10 cellular contexts compared by ENCODE assay signal in the genomic region with DNA sequence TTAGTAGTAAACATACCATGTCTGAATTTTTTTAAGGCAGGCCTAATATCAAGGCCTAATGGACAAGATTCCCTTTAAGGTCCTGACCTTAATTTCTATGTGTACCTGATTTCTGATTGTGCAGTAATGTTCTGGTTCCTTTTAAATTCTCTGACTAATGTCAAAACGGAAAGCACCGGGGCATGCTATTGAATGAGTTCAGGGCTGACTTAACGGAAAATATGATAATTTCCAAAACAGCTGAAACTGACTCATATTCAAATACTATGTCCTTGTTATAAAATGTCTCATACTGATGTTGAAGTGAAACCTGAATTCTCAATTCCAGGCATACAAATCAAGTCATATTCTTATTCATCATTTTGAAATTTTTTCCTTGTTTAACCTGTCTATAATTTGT.
DNase-seq lines count a peak whose midpoint lies in the region; ATAC-seq and TF ChIP-seq lines count a peak whose summit lies in the region.
"Had no signal": no experiment of that assay in that cellular context is flagged by ENCODE, and none has a peak within 500 bp of the region (broad histone marks: within the 10 kb centered on the region; RNA-seq: fewer than 3 reads in every experiment).

No MANE protein-coding gene starts in this region.

- peak; percentile 64 for DNase-seq in fibroblast of pulmonary artery (ENCODE audit: low read depth)
- DNase-seq in DMS 273 treated with DMSO at 0.1 percent for 48 hours (lab: John Stamatoyannopoulos, UW), result no peak
- DNase-seq in NK-92 (lab: John Stamatoyannopoulos, UW; ENCODE audit: unreplicated experiment), result no peak
- DNase-seq in NCI-H2196 (lab: John Stamatoyannopoulos, UW; ENCODE audit: unreplicated experiment), result no peak
- DNase-seq: GOT3, NCI-H774, SK-N-SH had no signal

- no peak for TF ChIP-seq CTCF in fibroblast of pulmonary artery (IDR thresholded peaks at IDR 0.05; ENCODE audit: low read length, missing control alignments)

- no peak overlapping the region for H3K4me3 ChIP-seq in fibroblast of pulmonary artery (replicated peaks; ENCODE audit: low read depth, low read length)

- peak; percentile 83 for ATAC-seq in GM18861 (IDR thresholded peaks at IDR 0.05; ENCODE audit: unreplicated experiment)
- ATAC-seq in GM21360 (IDR thresholded peaks at IDR 0.05; ENCODE audit: unreplicated experiment), result peak; percentile 79
- ATAC-seq in HG03469 (IDR thresholded peaks at IDR 0.05; ENCODE audit: unreplicated experiment), result peak; percentile 65
